In genomic region chr1:35345439-35345981, GRCh38 we compare ENCODE assay signal across 1 cellular context.
TF ChIP-seq lines count a peak whose summit lies in the region.

No MANE protein-coding gene starts in this region.

TF ChIP-seq in liver, 16 proteins besides CTCF, POLR2A, EP300 and RAD21 (continued from another document):
- TF ChIP-seq HNF4G (IDR thresholded peaks at IDR 0.05) = no peak
- no peak for TF ChIP-seq EGR1 (IDR thresholded peaks at IDR 0.05; ENCODE audit: low read depth in 2 of 2)
